In genomic region chr14:61415934-61416333, GRCh38 we compare ENCODE assay signal across 8 cellular contexts.
DNase-seq lines count a peak whose midpoint lies in the region; ATAC-seq and TF ChIP-seq lines count a peak whose summit lies in the region.
"Not testable (repeated sequence)": the region's sequence is repeated elsewhere in the genome, so short reads cannot be mapped to it uniquely, and the experiment has no call there.

No MANE protein-coding gene starts in this region.

- H3K4me3 Mint-ChIP-seq in CD4-positive, alpha-beta T cell = peak overlapping the region; percentile 49
- H3K4me3 Mint-ChIP-seq in activated CD4-positive, alpha-beta T cell treated with anti-CD3 and anti-CD28 coated beads, Interleukin-2, amount 10 ng/mL, durations not matched to agents 24 days and 14 days = peak overlapping the region; percentile 52
- not testable (repeated sequence) for H3K4me3 Mint-ChIP-seq in activated CD8-positive, alpha-beta memory T cell treated with anti-CD3 and anti-CD28 coated beads, Interleukin-2, amount 10 ng/mL, durations not matched to agents 7 days and 5 days; stimulated activated naive CD8-positive, alpha-beta T cell treated with anti-CD3 and anti-CD28 coated beads, Interleukin-15, Interleukin-2, amounts not matched to agents 100 ng/mL and 50 ng/mL, for 24 hours
- H3K4me3 Mint-ChIP-seq in activated naive CD4-positive, alpha-beta T cell treated with anti-CD3 and anti-CD28 coated beads, Interleukin-2, amount 50 U/mL, for 24 hours = peak overlapping the region; percentile 56
- H3K4me3 Mint-ChIP-seq in central memory CD8-positive, alpha-beta T cell = peak overlapping the region; percentile 60
- H3K4me3 Mint-ChIP-seq in naive thymus-derived CD4-positive, alpha-beta T cell = peak overlapping the region in 7 of 10 donors; percentile 61 to 77 (median 62)

- peaks cover 94 to 96% of the 10 kb centered on the region in 2 donors for H3K4me1 ChIP-seq in naive thymus-derived CD4-positive, alpha-beta T cell (ENCODE audit: control insufficient read depth in 2 of 2, insufficient read depth in 2 of 2, low read length in 2 of 2)

- H3K27ac Mint-ChIP-seq in CD4-positive, alpha-beta T cell; central memory CD8-positive, alpha-beta T cell (ENCODE audit: low read depth): not testable (repeated sequence)
- H3K27ac Mint-ChIP-seq in activated CD4-positive, alpha-beta T cell treated with anti-CD3 and anti-CD28 coated beads, Interleukin-2, amount 10 ng/mL, durations not matched to agents 24 days and 14 days = peak overlapping the region; percentile 75
- peak overlapping the region; percentile 75 for H3K27ac Mint-ChIP-seq in activated CD8-positive, alpha-beta memory T cell treated with anti-CD3 and anti-CD28 coated beads, Interleukin-2, amount 10 ng/mL, durations not matched to agents 7 days and 5 days
- H3K27ac Mint-ChIP-seq in activated naive CD4-positive, alpha-beta T cell treated with anti-CD3 and anti-CD28 coated beads, Interleukin-2, amount 50 U/mL, for 24 hours = peak overlapping the region; percentile 83
- H3K27ac Mint-ChIP-seq in naive thymus-derived CD4-positive, alpha-beta T cell = peak overlapping the region in 5 of 9 donors; percentile 78 to 86 (median 85)
- peak overlapping the region; percentile 90 for H3K27ac Mint-ChIP-seq in stimulated activated naive CD8-positive, alpha-beta T cell treated with anti-CD3 and anti-CD28 coated beads, Interleukin-15, Interleukin-2, amounts not matched to agents 100 ng/mL and 50 ng/mL, for 24 hours

- not testable (repeated sequence) for H3K9me3 ChIP-seq in CD4-positive, alpha-beta T cell (ENCODE audit: control insufficient read depth, low read length); KOPT-K1 (ENCODE audit: insufficient read depth, low read length, poor library complexity, severe bottlenecking); naive thymus-derived CD4-positive, alpha-beta T cell (ENCODE audit: control insufficient read depth in 2 of 3, low read length in 3 of 3)

- not testable (repeated sequence) for TF ChIP-seq CTCF in CD4-positive, alpha-beta T cell (IDR thresholded peaks at IDR 0.05)

- H3K36me3 Mint-ChIP-seq in CD4-positive, alpha-beta T cell (ENCODE audit: low read depth); activated naive CD4-positive, alpha-beta T cell treated with anti-CD3 and anti-CD28 coated beads, Interleukin-2, amount 50 U/mL, for 24 hours: not testable (repeated sequence)
- peaks cover 16% of the 10 kb centered on the region for H3K36me3 Mint-ChIP-seq in activated CD4-positive, alpha-beta T cell treated with anti-CD3 and anti-CD28 coated beads, Interleukin-2, amount 10 ng/mL, durations not matched to agents 24 days and 14 days (ENCODE audit: low read depth)
- H3K36me3 Mint-ChIP-seq in activated CD8-positive, alpha-beta memory T cell treated with anti-CD3 and anti-CD28 coated beads, Interleukin-2, amount 10 ng/mL, durations not matched to agents 7 days and 5 days = peaks cover 36% of the 10 kb centered on the region
- peaks cover 18% of the 10 kb centered on the region for H3K36me3 Mint-ChIP-seq in central memory CD8-positive, alpha-beta T cell (ENCODE audit: insufficient read depth)
- H3K36me3 Mint-ChIP-seq in naive thymus-derived CD4-positive, alpha-beta T cell = peaks cover 0 to 32% (median 10%) of the 10 kb centered on the region in 5 donors
- peaks cover 24% of the 10 kb centered on the region for H3K36me3 Mint-ChIP-seq in stimulated activated naive CD8-positive, alpha-beta T cell treated with anti-CD3 and anti-CD28 coated beads, Interleukin-15, Interleukin-2, amounts not matched to agents 100 ng/mL and 50 ng/mL, for 24 hours (ENCODE audit: low read depth)

- ATAC-seq in CD4-positive, alpha-beta T cell (ENCODE audit: poor library complexity); central memory CD8-positive, alpha-beta T cell (replicated peaks; ENCODE audit: extremely low read depth, poor library complexity, severe bottlenecking); naive thymus-derived CD4-positive, alpha-beta T cell: not testable (repeated sequence)
- peak; percentile 25 for ATAC-seq in activated CD8-positive, alpha-beta memory T cell treated with anti-CD3 and anti-CD28 coated beads, Interleukin-2, amount 10 ng/mL, durations not matched to agents 7 days and 5 days

- not testable (repeated sequence) for H3K27me3 Mint-ChIP-seq in CD4-positive, alpha-beta T cell; activated CD4-positive, alpha-beta T cell treated with anti-CD3 and anti-CD28 coated beads, Interleukin-2, amount 10 ng/mL, durations not matched to agents 24 days and 14 days; activated CD8-positive, alpha-beta memory T cell treated with anti-CD3 and anti-CD28 coated beads, Interleukin-2, amount 10 ng/mL, durations not matched to agents 7 days and 5 days; activated naive CD4-positive, alpha-beta T cell treated with anti-CD3 and anti-CD28 coated beads, Interleukin-2, amount 50 U/mL, for 24 hours; central memory CD8-positive, alpha-beta T cell; naive thymus-derived CD4-positive, alpha-beta T cell; stimulated activated naive CD8-positive, alpha-beta T cell treated with anti-CD3 and anti-CD28 coated beads, Interleukin-15, Interleukin-2, amounts not matched to agents 100 ng/mL and 50 ng/mL, for 24 hours

- POLR2A ChIA-PET in CD4-positive, alpha-beta T cell (lab: Charles Lee) = interaction anchor here (1.0 to 1.6 kb wide), 3 partner anchors 11 to 267 kb away, joined by 3 to 4 read pairs (median 3); no protein-coding TSS in a partner anchor
- POLR2A ChIA-PET in naive thymus-derived CD4-positive, alpha-beta T cell (lab: Charles Lee) = interaction anchor here (0.9 to 2.5 kb wide), 3 partner anchors 13 to 93 kb away, joined by 4 to 10 read pairs (median 4); no protein-coding TSS in a partner anchor

- H3K9me3 Mint-ChIP-seq in CD4-positive, alpha-beta T cell; activated CD4-positive, alpha-beta T cell treated with anti-CD3 and anti-CD28 coated beads, Interleukin-2, amount 10 ng/mL, durations not matched to agents 24 days and 14 days; activated CD8-positive, alpha-beta memory T cell treated with anti-CD3 and anti-CD28 coated beads, Interleukin-2, amount 10 ng/mL, durations not matched to agents 7 days and 5 days (ENCODE audit: low read depth); activated naive CD4-positive, alpha-beta T cell treated with anti-CD3 and anti-CD28 coated beads, Interleukin-2, amount 50 U/mL, for 24 hours; central memory CD8-positive, alpha-beta T cell; naive thymus-derived CD4-positive, alpha-beta T cell; stimulated activated naive CD8-positive, alpha-beta T cell treated with anti-CD3 and anti-CD28 coated beads, Interleukin-15, Interleukin-2, amounts not matched to agents 100 ng/mL and 50 ng/mL, for 24 hours: not testable (repeated sequence)

- H3K27me3 ChIP-seq in CD4-positive, alpha-beta T cell (ENCODE audit: control insufficient read depth, insufficient read depth, low read length); naive thymus-derived CD4-positive, alpha-beta T cell (ENCODE audit: control insufficient read depth in 2 of 2, insufficient read depth in 2 of 2, low read length in 2 of 2): not testable (repeated sequence)

- H3K36me3 ChIP-seq in KOPT-K1 (ENCODE audit: insufficient read depth, low read length); naive thymus-derived CD4-positive, alpha-beta T cell (ENCODE audit: control insufficient read depth in 2 of 3, insufficient read depth in 3 of 3, low read length in 3 of 3): not testable (repeated sequence)

- H3K4me1 Mint-ChIP-seq in CD4-positive, alpha-beta T cell (ENCODE audit: low read depth); activated naive CD4-positive, alpha-beta T cell treated with anti-CD3 and anti-CD28 coated beads, Interleukin-2, amount 50 U/mL, for 24 hours; central memory CD8-positive, alpha-beta T cell; stimulated activated naive CD8-positive, alpha-beta T cell treated with anti-CD3 and anti-CD28 coated beads, Interleukin-15, Interleukin-2, amounts not matched to agents 100 ng/mL and 50 ng/mL, for 24 hours (ENCODE audit: low read depth): not testable (repeated sequence)
- peaks cover 59% of the 10 kb centered on the region for H3K4me1 Mint-ChIP-seq in activated CD4-positive, alpha-beta T cell treated with anti-CD3 and anti-CD28 coated beads, Interleukin-2, amount 10 ng/mL, durations not matched to agents 24 days and 14 days
- peaks cover 11% of the 10 kb centered on the region for H3K4me1 Mint-ChIP-seq in activated CD8-positive, alpha-beta memory T cell treated with anti-CD3 and anti-CD28 coated beads, Interleukin-2, amount 10 ng/mL, durations not matched to agents 7 days and 5 days
- H3K4me1 Mint-ChIP-seq in naive thymus-derived CD4-positive, alpha-beta T cell = peaks cover 0 to 56% (median 0%) of the 10 kb centered on the region in 7 donors

- H3K27ac ChIP-seq in CD4-positive, alpha-beta T cell (ENCODE audit: low read depth, low read length) = not testable (repeated sequence)
- peak overlapping the region; percentile 91 for H3K27ac ChIP-seq in KOPT-K1 (ENCODE audit: low read depth, low read length, poor library complexity, severe bottlenecking)
- peak overlapping the region; percentile 19 for H3K27ac ChIP-seq in naive thymus-derived CD4-positive, alpha-beta T cell (ENCODE audit: low read depth, low read length)

- H3K4me3 ChIP-seq in naive thymus-derived CD4-positive, alpha-beta T cell (ENCODE audit: low read length) = not testable (repeated sequence)

- CTCF ChIA-PET in CD4-positive, alpha-beta T cell (lab: Charles Lee) = interaction anchor here (0.7 kb wide), 2 partner anchors 9 to 91 kb away, joined by 3 read pairs; no protein-coding TSS in a partner anchor
- CTCF ChIA-PET in activated CD8-positive, alpha-beta memory T cell treated with anti-CD3 and anti-CD28 coated beads, Interleukin-2, amount 10 ng/mL, durations not matched to agents 7 days and 5 days (lab: Charles Lee) = interaction anchor here (1.2 kb wide), 1 partner anchor 66 kb away, joined by 3 read pairs; no protein-coding TSS in a partner anchor
- CTCF ChIA-PET in naive thymus-derived CD4-positive, alpha-beta T cell (lab: Charles Lee) = interaction anchor here (0.5 kb wide), 1 partner anchor 29 kb away, joined by 3 read pairs; no protein-coding TSS in a partner anchor

- intact Hi-C loops in CD4-positive, alpha-beta T cell (cut with DNase I, micrococcal nuclease) = loop anchor here in 1 of 2 experiments (2.0 kb wide), 2 partner anchors 13 to 17 kb away; no protein-coding TSS in a partner anchor
- intact Hi-C loops in activated CD4-positive, alpha-beta T cell treated with anti-CD3 and anti-CD28 coated beads, Interleukin-2, amount 10 ng/mL, durations not matched to agents 24 days and 14 days (cut with micrococcal nuclease) = loop anchor here (2.0 kb wide), 2 partner anchors 13 to 23 kb away; no protein-coding TSS in a partner anchor
- intact Hi-C loops in naive thymus-derived CD4-positive, alpha-beta T cell (cut with micrococcal nuclease) = loop anchor here (1.0 to 2.0 kb wide), 4 partner anchors 9 to 28 kb away; no protein-coding TSS in a partner anchor

- peak in 1 of 10 experiments; percentile 14 for DNase-seq in CD4-positive, alpha-beta T cell
- not testable (repeated sequence) for DNase-seq in activated CD4-positive, alpha-beta T cell treated with anti-CD3 and anti-CD28 coated beads, Interleukin-2, amount 10 ng/mL, durations not matched to agents 24 days and 14 days; activated CD8-positive, alpha-beta memory T cell treated with anti-CD3 and anti-CD28 coated beads, Interleukin-2, amount 10 ng/mL, durations not matched to agents 7 days and 5 days; central memory CD8-positive, alpha-beta T cell (ENCODE audit: low spot score in 2 of 2); naive thymus-derived CD4-positive, alpha-beta T cell
